Comparison of ENCODE assay signal across 8 cellular contexts in the genomic region with DNA sequence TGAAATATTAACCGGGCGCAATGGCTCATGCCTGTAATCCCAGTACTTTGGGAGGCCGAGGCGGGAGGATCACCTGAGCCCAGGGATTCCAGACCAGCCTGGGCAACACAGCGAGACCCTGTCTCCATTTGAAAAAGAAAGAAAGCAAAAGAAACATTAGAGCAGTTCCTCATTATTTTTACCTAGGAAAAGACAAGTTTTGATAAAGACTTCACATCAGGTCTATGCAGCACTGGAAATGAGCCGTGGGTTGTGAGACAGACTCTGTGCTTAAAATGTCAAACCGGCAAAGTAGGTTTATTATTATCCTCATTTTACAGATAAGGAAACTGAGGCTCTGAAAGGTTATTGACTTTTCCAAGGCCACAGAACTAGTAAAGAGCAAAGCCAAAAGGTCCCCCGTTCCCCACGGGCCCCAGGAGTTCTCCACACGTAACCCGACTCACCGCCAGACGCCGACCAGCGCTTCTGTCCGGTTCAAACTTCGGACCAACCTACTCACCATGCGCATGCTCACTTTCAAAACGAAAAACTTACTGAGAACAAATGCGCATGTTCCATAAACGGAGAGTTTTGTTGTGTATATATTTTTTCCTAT. TPM values are rescaled to one million over a fixed set of nuclear protein-coding genes. Genes with fewer than 3 reads are reported as not detected.
DNase-seq lines count a peak whose midpoint lies in the region; ATAC-seq and TF ChIP-seq lines count a peak whose summit lies in the region.

No MANE protein-coding gene starts in this region.

- intact Hi-C loops in spleen (cut with DNase I; ENCODE audit: low total_unique reads) = no loop called here

- no peaks in the 10 kb centered on the region for H3K9me3 Mint-ChIP-seq in activated naive CD8-positive, alpha-beta T cell treated with anti-CD3 and anti-CD28 coated beads for 36 hours

- peaks cover 20% of the 10 kb centered on the region for H3K36me3 Mint-ChIP-seq in activated naive CD8-positive, alpha-beta T cell treated with anti-CD3 and anti-CD28 coated beads for 36 hours

- H3K4me1 ChIP-seq in spleen = peaks cover 24 to 67% (median 54%) of the 10 kb centered on the region in 6 donors

- H3K4me3 ChIP-seq in iPS-11a (ENCODE audit: low read depth, low read length) = peak overlapping the region; percentile 71
- H3K4me3 ChIP-seq in spleen = peak overlapping the region; percentile 67 to 95 (median 81)

- no peaks in the 10 kb centered on the region for H3K27me3 ChIP-seq in spleen (replicated peaks in 1 of 7)

- WGBS in spleen, 5 donors = 8 to 13% (median 8%) methylated on average over 21 of the region's 21 CpGs

- peak; percentile 51 for ATAC-seq in HG03442 (IDR thresholded peaks at IDR 0.05; ENCODE audit: unreplicated experiment)

- peak overlapping the region; percentile 88 to 98 (median 94) for H3K27ac ChIP-seq in spleen

- TF ChIP-seq CTCF in spleen (IDR thresholded peaks at IDR 0.05 in 8 of 11, conservative IDR thresholded peaks at IDR 0.05 in 3 of 11) = peak in 1 of 11 experiments; percentile 14

- H3K36me3 ChIP-seq in spleen = peaks cover 0 to 50% (median 7%) of the 10 kb centered on the region in 6 donors

- TF ChIP-seq POLR2A in spleen (IDR thresholded peaks at IDR 0.05) = no peak

- peak overlapping the region; percentile 99 for H3K27ac Mint-ChIP-seq in activated naive CD8-positive, alpha-beta T cell treated with anti-CD3 and anti-CD28 coated beads for 36 hours

- H3K4me1 Mint-ChIP-seq in activated naive CD8-positive, alpha-beta T cell treated with anti-CD3 and anti-CD28 coated beads for 36 hours = peaks cover 41% of the 10 kb centered on the region

- peak; percentile 4 for DNase-seq in activated naive CD4-positive, alpha-beta T cell treated with Interleukin-2 at 50 U/mL for 16 hours
- no peak for DNase-seq in activated naive CD4-positive, alpha-beta T cell treated with anti-CD3 and anti-CD28 coated beads, Interleukin-2, amount 50 U/mL, for 16 hours
- DNase-seq in activated naive CD8-positive, alpha-beta T cell treated with anti-CD3 and anti-CD28 coated beads for 36 hours = no peak
- DNase-seq in spleen (peak; percentile 88), GM03348 (ENCODE audit: low spot score) (no peak), EL (no peak)

- no peaks in the 10 kb centered on the region for H3K9me3 ChIP-seq in spleen

- H3K27me3 Mint-ChIP-seq in activated naive CD8-positive, alpha-beta T cell treated with anti-CD3 and anti-CD28 coated beads for 36 hours = no peaks in the 10 kb centered on the region

- H3K4me3 Mint-ChIP-seq in activated naive CD8-positive, alpha-beta T cell treated with anti-CD3 and anti-CD28 coated beads for 36 hours = peak overlapping the region; percentile 100

RNA-seq across cellular contexts. Expression of gene TUBD1, which starts 0.4 kb away (rescaled TPM):
- total RNA-seq in activated naive CD8-positive, alpha-beta T cell treated with anti-CD3 and anti-CD28 coated beads for 36 hours = 1 to 10 TPM; 7.6 to 7.8 TPM
- 10 to 100 TPM in 6 of 7 donors, 1 to 10 TPM in 1; 9.9 to 25.4 (median 11.3) TPM for total RNA-seq in spleen
- 1 to 10 TPM; 6.0 to 8.8 (median 7.7) TPM for polyA plus RNA-seq in spleen

RNA-seq across cellular contexts. Expression of gene RPS6KB1, which starts 0.6 kb away (rescaled TPM):
- total RNA-seq in activated naive CD8-positive, alpha-beta T cell treated with anti-CD3 and anti-CD28 coated beads for 36 hours = 10 to 100 TPM; 47.9 to 61.6 TPM
- total RNA-seq in spleen = 10 to 100 TPM; 38.9 to 51.5 (median 49.5) TPM
- polyA plus RNA-seq in spleen = 10 to 100 TPM in 1 of 3 donors, 1 to 10 TPM in 2; 8.2 to 13.2 (median 9.8) TPM

Comparison
In these comparisons a context has a peak if more than half of its experiments do, and no peak if none do; other contexts are left out.
1. DNase-seq: peak in activated naive CD4-positive, alpha-beta T cell treated with Interleukin-2 at 50 U/mL for 16 hours (single experiment) and spleen (single experiment); none in activated naive CD4-positive, alpha-beta T cell treated with anti-CD3 and anti-CD28 coated beads, Interleukin-2, amount 50 U/mL, for 16 hours (single experiment), activated naive CD8-positive, alpha-beta T cell treated with anti-CD3 and anti-CD28 coated beads for 36 hours (single experiment), GM03348 (single experiment) and EL (single experiment).